ENCODE assay signal across 9 cellular contexts in genomic region chr5:91214571-91214970, GRCh38.
"Had no signal": no experiment of that assay in that cellular context is flagged by ENCODE, and none has a peak within 500 bp of the region (broad histone marks: within the 10 kb centered on the region; RNA-seq: fewer than 3 reads in every experiment).

No MANE protein-coding gene starts in this region.

- DNase-seq: GM23248, GOT3, H7, H9, HCEC 1CT, HFFc6 had no signal

- H3K4me3 ChIP-seq: GM23248, GM23338, HAP-1 had no signal

- H3K9me3 Mint-ChIP-seq: GM23338, H9, HFFc6 had no signal

- H2AFZ ChIP-seq: GM23248, GM23338 had no signal

- ATAC-seq: GM23338, HCT116 had no signal

- H3K9ac ChIP-seq: GM23248 had no signal

- H3K9me3 ChIP-seq: HAP-1 had no signal

- H3K4me2 ChIP-seq: GM23338 had no signal

- H3K27ac Mint-ChIP-seq: GM23338, H9, HFFc6 had no signal

- H3K4me3 Mint-ChIP-seq: GM23338, H9, HFFc6 had no signal

- H3K27ac ChIP-seq: GM23248 had no signal

- H3K36me3 ChIP-seq: HAP-1 had no signal
